Comparison of ENCODE assay signal across 12 cellular contexts in genomic region chr4:105236202-105236916, GRCh38.
DNase-seq lines count a peak whose midpoint lies in the region; ATAC-seq and TF ChIP-seq lines count a peak whose summit lies in the region.
"Had no signal": no experiment of that assay in that cellular context is flagged by ENCODE, and none has a peak within 500 bp of the region (broad histone marks: within the 10 kb centered on the region; RNA-seq: fewer than 3 reads in every experiment).

No MANE protein-coding gene starts in this region.

- ATAC-seq in GM21619 (IDR thresholded peaks at IDR 0.05; ENCODE audit: unreplicated experiment): peak; percentile 92
- peak; percentile 90 for ATAC-seq in HG03354 (IDR thresholded peaks at IDR 0.05; ENCODE audit: poor library complexity, severe bottlenecking, unreplicated experiment)
- ATAC-seq in natural killer cell: peak; percentile 21 to 52 (median 43)
- ATAC-seq: A549 had no signal

- peak overlapping the region; percentile 3 for H3K27ac Mint-ChIP-seq in activated CD4-positive, alpha-beta T cell treated with anti-CD3 and anti-CD28 coated beads, Interleukin-2, amount 10 ng/mL, durations not matched to agents 24 days and 14 days
- peak overlapping the region; percentile 77 to 88 for H3K27ac Mint-ChIP-seq in natural killer cell

- no peaks in the 10 kb centered on the region for H3K27me3 Mint-ChIP-seq in activated CD4-positive, alpha-beta T cell treated with anti-CD3 and anti-CD28 coated beads, Interleukin-2, amount 10 ng/mL, durations not matched to agents 24 days and 14 days
- no peaks in the 10 kb centered on the region for H3K27me3 Mint-ChIP-seq in natural killer cell (ENCODE audit: low read depth in 2 of 2)

- TF ChIP-seq EP300 in tibial nerve (IDR thresholded peaks at IDR 0.05): no peak

- 95 to 97% methylated on average over 4 of the region's 4 CpGs for WGBS in tibial nerve, 2 donors

- TF ChIP-seq CTCF in natural killer cell (IDR thresholded peaks at IDR 0.05) (no peak), tibial nerve (IDR thresholded peaks at IDR 0.05) (no peak)

- peaks cover 0 to 48% (median 0%) of the 10 kb centered on the region in 3 donors for H3K36me3 ChIP-seq in tibial nerve

- no peak for DNase-seq in activated CD4-positive, alpha-beta T cell treated with anti-CD3 and anti-CD28 coated beads, Interleukin-2, amount 10 ng/mL, durations not matched to agents 24 days and 14 days
- no peak for DNase-seq in activated CD4-positive, alpha-beta T cell treated with anti-CD3 and anti-CD28 coated beads for 1 hour
- DNase-seq in natural killer cell: no peak
- no peak for DNase-seq in NCI-H345 treated with DMSO at 0.1 percent for 48 hours (lab: John Stamatoyannopoulos, UW; ENCODE audit: unreplicated experiment)
- DNase-seq in activated T-cell treated with anti-CD3 and anti-CD28 coated beads for 4 hours: no peak
- no peak for DNase-seq in tibial nerve (ENCODE audit: low spot score in 2 of 2)
- DNase-seq: activated naive CD4-positive, alpha-beta T cell; NCI-H526; T1000 had no signal

- no peaks in the 10 kb centered on the region for H3K27me3 ChIP-seq in tibial nerve

- H3K27ac ChIP-seq in tibial nerve: no peak overlapping the region
- H3K27ac ChIP-seq: A549 had no signal

- no peaks in the 10 kb centered on the region for H3K9me3 ChIP-seq in tibial nerve
- H3K9me3 ChIP-seq: A549 had no signal

- intact Hi-C loops in activated CD4-positive, alpha-beta T cell treated with anti-CD3 and anti-CD28 coated beads, Interleukin-2, amount 10 ng/mL, durations not matched to agents 24 days and 14 days (cut with micrococcal nuclease): no loop called here
- intact Hi-C loops in natural killer cell (cut with micrococcal nuclease): loop anchor here (5.0 kb wide), 1 partner anchor 36 kb away; no protein-coding TSS in a partner anchor

- H3K4me3 Mint-ChIP-seq in activated CD4-positive, alpha-beta T cell treated with anti-CD3 and anti-CD28 coated beads, Interleukin-2, amount 10 ng/mL, durations not matched to agents 24 days and 14 days: no peak overlapping the region
- H3K4me3 Mint-ChIP-seq in natural killer cell: peak overlapping the region; percentile 73

- H3K9me3 Mint-ChIP-seq in activated CD4-positive, alpha-beta T cell treated with anti-CD3 and anti-CD28 coated beads, Interleukin-2, amount 10 ng/mL, durations not matched to agents 24 days and 14 days: peaks cover 4% of the 10 kb centered on the region
- no peaks in the 10 kb centered on the region for H3K9me3 Mint-ChIP-seq in natural killer cell

- no peak for TF ChIP-seq POLR2A in tibial nerve (IDR thresholded peaks at IDR 0.05)

- no peaks in the 10 kb centered on the region for H3K4me1 ChIP-seq in tibial nerve
- H3K4me1 ChIP-seq: A549 had no signal

- peaks cover 6% of the 10 kb centered on the region for H3K4me1 Mint-ChIP-seq in activated CD4-positive, alpha-beta T cell treated with anti-CD3 and anti-CD28 coated beads, Interleukin-2, amount 10 ng/mL, durations not matched to agents 24 days and 14 days
- H3K4me1 Mint-ChIP-seq in natural killer cell: peaks cover 85 to 87% of the 10 kb centered on the region in 2 donors

- no peak overlapping the region for H3K4me3 ChIP-seq in tibial nerve
- H3K4me3 ChIP-seq: A549 had no signal

- peaks cover 59% of the 10 kb centered on the region for H3K36me3 Mint-ChIP-seq in activated CD4-positive, alpha-beta T cell treated with anti-CD3 and anti-CD28 coated beads, Interleukin-2, amount 10 ng/mL, durations not matched to agents 24 days and 14 days (ENCODE audit: low read depth)
- H3K36me3 Mint-ChIP-seq in natural killer cell: peaks cover 20% of the 10 kb centered on the region
